8 cellular contexts compared by ENCODE assay signal in the genomic region with DNA sequence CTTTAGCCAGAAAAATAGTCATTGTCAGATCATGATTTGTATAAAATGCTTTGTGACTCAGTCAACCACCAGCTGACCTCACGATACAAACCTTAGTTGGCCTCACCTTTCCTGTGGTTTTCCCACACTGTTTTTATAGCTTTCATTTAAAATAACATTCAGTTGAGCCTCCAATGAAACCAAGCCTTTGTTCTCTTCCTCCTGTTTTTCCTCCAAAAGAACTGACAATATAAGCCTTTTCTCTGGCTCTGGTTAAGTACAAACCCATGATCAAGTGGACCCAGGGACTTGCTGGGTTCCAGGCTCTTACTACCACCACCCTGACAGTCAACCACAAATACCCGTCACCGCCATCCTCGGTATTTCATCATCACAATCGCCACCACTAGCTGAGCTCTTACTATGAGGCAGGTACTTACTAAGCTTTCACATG.
DNase-seq lines count a peak whose midpoint lies in the region; ATAC-seq and TF ChIP-seq lines count a peak whose summit lies in the region.

No MANE protein-coding gene starts in this region.

- peaks cover 2% of the 10 kb centered on the region; the same call in 1 of the 2 replicates for H3K4me1 ChIP-seq in MM.1S (ENCODE audit: low read length)

- H3K27me3 ChIP-seq in MM.1S (replicated peaks; ENCODE audit: insufficient read depth, low read length) = no peaks in the 10 kb centered on the region

- H3K27ac ChIP-seq in MM.1S (ENCODE audit: low read length) = no peak overlapping the region

- TF ChIP-seq CTCF in MM.1S (IDR thresholded peaks at IDR 0.05; ENCODE audit: low read length) = no peak

- H3K36me3 ChIP-seq in MM.1S (replicated peaks; ENCODE audit: insufficient read depth, low read length) = no peaks in the 10 kb centered on the region

- peak; percentile 95 for DNase-seq in A172 (ENCODE audit: low spot score)
- peak; percentile 74 for DNase-seq in HCEC 1CT
- peak; percentile 37 to 63 for DNase-seq in activated CD4-positive, alpha-beta T cell treated with anti-CD3 and anti-CD28 coated beads, Interleukin-2, amount 50 U/mL, for 48 hours
- peak; percentile 9 for DNase-seq in globus pallidus (ENCODE audit: low spot score)
- no peak for DNase-seq in NCI-H1436 (lab: John Stamatoyannopoulos, UW)
- DNase-seq in Ammon's horn (ENCODE audit: low spot score) = no peak
- no peak for DNase-seq in MM.1S

- no peak overlapping the region for H3K9ac ChIP-seq in MM.1S (ENCODE audit: low read length)

- H3K9me2 ChIP-seq in MM.1S (replicated peaks; ENCODE audit: insufficient read depth, low read length) = no peaks in the 10 kb centered on the region

- no peaks in the 10 kb centered on the region for H3K79me2 ChIP-seq in MM.1S (ENCODE audit: low read length)

- ATAC-seq in GM21447 (IDR thresholded peaks at IDR 0.05; ENCODE audit: unreplicated experiment) = no peak

- H3F3A ChIP-seq in MM.1S (ENCODE audit: insufficient read depth, low read length) = no peaks in the 10 kb centered on the region

- H4K20me1 ChIP-seq in MM.1S (ENCODE audit: insufficient read depth, low read length) = no peaks in the 10 kb centered on the region

- no peak overlapping the region for H3K4me2 ChIP-seq in MM.1S (ENCODE audit: low read depth, low read length)

- no peak overlapping the region for H3K4me3 ChIP-seq in MM.1S (ENCODE audit: low read length)

- no peaks in the 10 kb centered on the region for H3K9me3 ChIP-seq in MM.1S (replicated peaks; ENCODE audit: insufficient read depth, low read length)

- no peak overlapping the region for H2AFZ ChIP-seq in MM.1S (ENCODE audit: low read length)

Comparison
In these comparisons a context has a peak if more than half of its experiments do, and no peak if none do; other contexts are left out.
1. DNase-seq: peak in A172 (single experiment), HCEC 1CT (single experiment), activated CD4-positive, alpha-beta T cell treated with anti-CD3 and anti-CD28 coated beads, Interleukin-2, amount 50 U/mL, for 48 hours (2 of 2) and globus pallidus (single experiment); none in NCI-H1436 (single experiment), Ammon's horn (single experiment) and MM.1S (single experiment).